ENCODE assay signal across 25 cellular contexts in the genomic region with DNA sequence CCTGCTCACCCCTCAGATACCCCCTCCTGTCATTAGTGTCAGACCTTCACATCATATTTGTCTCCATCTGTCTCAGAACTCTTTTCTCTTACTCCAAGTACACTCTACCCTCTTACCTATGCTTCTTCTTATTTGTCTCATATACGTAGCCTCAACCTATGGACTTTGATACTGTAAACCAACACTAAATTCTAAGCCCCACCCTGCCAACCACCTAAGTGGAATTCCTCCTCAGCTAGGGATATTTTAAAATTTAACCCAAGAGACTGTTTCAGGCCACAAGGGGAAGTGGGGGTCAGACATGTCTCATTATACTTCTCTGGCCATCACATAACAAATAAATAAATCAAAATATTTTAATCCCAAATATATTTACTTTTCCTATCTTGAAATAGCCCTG.
"Had no signal": no experiment of that assay in that cellular context is flagged by ENCODE, and none has a peak within 500 bp of the region (broad histone marks: within the 10 kb centered on the region; RNA-seq: fewer than 3 reads in every experiment).

No MANE protein-coding gene starts in this region.

- H3K36me3 Mint-ChIP-seq: activated CD4-positive, alpha-beta memory T cell treated with anti-CD3 and anti-CD28 coated beads for 36 hours; activated CD8-positive, alpha-beta memory T cell treated with anti-CD3 and anti-CD28 coated beads, Interleukin-2, amount 10 ng/mL, durations not matched to agents 7 days and 5 days; activated naive CD8-positive, alpha-beta T cell had no signal

- H3K4me1 ChIP-seq: adrenal gland, body of pancreas had no signal

- H3K27ac Mint-ChIP-seq: activated CD4-positive, alpha-beta memory T cell treated with anti-CD3 and anti-CD28 coated beads for 36 hours; activated CD4-positive, alpha-beta T cell treated with anti-CD3 and anti-CD28 coated beads for 36 hours; activated CD4-positive, alpha-beta T cell treated with anti-CD3 and anti-CD28 coated beads, Interleukin-2, amount 10 ng/mL, durations not matched to agents 24 days and 14 days; activated CD8-positive, alpha-beta memory T cell treated with anti-CD3 and anti-CD28 coated beads, Interleukin-2, amount 10 ng/mL, durations not matched to agents 7 days and 5 days; activated CD8-positive, alpha-beta T cell treated with anti-CD3 and anti-CD28 coated beads, Interleukin-2, amount 10 ng/mL, durations not matched to agents 7 days and 5 days; activated naive CD8-positive, alpha-beta T cell; activated T-helper 1 cell treated with anti-CD3 and anti-CD28 coated beads, Interleukin-12 subunit alpha, Interleukin-12 subunit beta, Interleukin-2, Interleukin-4 antibody, amounts not matched to agents 30 ng/mL and 10 ng/mL and 1 ng/mL, durations not matched to agents 14 hours and 24 hours and 36 hours had no signal

- H3K27ac ChIP-seq: adrenal gland, body of pancreas had no signal

- ATAC-seq: activated CD4-positive, alpha-beta T cell treated with anti-CD3 and anti-CD28 coated beads for 36 hours; activated CD8-positive, alpha-beta memory T cell treated with anti-CD3 and anti-CD28 coated beads, Interleukin-2, amount 10 ng/mL, durations not matched to agents 7 days and 5 days; activated CD8-positive, alpha-beta T cell treated with anti-CD3 and anti-CD28 coated beads, Interleukin-2, amount 10 ng/mL, durations not matched to agents 7 days and 5 days; body of pancreas; esophagus mucosa had no signal

- H3K4me3 ChIP-seq: adrenal gland, body of pancreas had no signal

- DNase-seq: activated CD4-positive, alpha-beta memory T cell treated with anti-CD3 and anti-CD28 coated beads for 36 hours; activated CD4-positive, alpha-beta T cell treated with anti-CD3 and anti-CD28 coated beads for 36 hours; activated CD4-positive, alpha-beta T cell treated with anti-CD3 and anti-CD28 coated beads, Interleukin-2, amount 10 ng/mL, durations not matched to agents 24 days and 14 days; activated CD4-positive, CD25-positive, alpha-beta regulatory T cell; activated CD4-positive, CD25-positive, alpha-beta regulatory T cell treated with anti-CD3 and anti-CD28 coated beads, Interleukin-2, amount 50 U/mL, for 72 hours; activated CD8-positive, alpha-beta memory T cell treated with anti-CD3 and anti-CD28 coated beads, Interleukin-2, amount 10 ng/mL, durations not matched to agents 7 days and 5 days; activated CD8-positive, alpha-beta memory T cell treated with anti-CD3 and anti-CD28 coated beads, Interleukin-2, amount 50 U/mL, for 4 hours; activated CD8-positive, alpha-beta T cell treated with anti-CD3 and anti-CD28 coated beads, Interleukin-2, amount 10 ng/mL, durations not matched to agents 7 days and 5 days; activated gamma-delta T cell treated with Interleukin-2 at 50 U/mL for 16 hours; activated naive CD4-positive, alpha-beta T cell treated with anti-CD3 and anti-CD28 coated beads, Interleukin-2, amount 50 U/mL, for 16 hours; activated naive CD4-positive, alpha-beta T cell treated with Interleukin-2 at 50 U/mL for 16 hours; activated T-cell treated with anti-CD3 and anti-CD28 coated beads, Interleukin-2, amount 50 U/mL, for 1 hour; activated T-cell treated with anti-CD3 and anti-CD28 coated beads, Interleukin-2, amount 50 U/mL, for 48 hours; adrenal gland; amygdala; aorta; body of pancreas; caudate nucleus; effector CD8-positive, alpha-beta T cell; foreskin fibroblast; head of caudate nucleus; T-helper 2 cell had no signal

- H3K36me3 ChIP-seq: adrenal gland had no signal

- H3K27me3 Mint-ChIP-seq: activated CD4-positive, alpha-beta memory T cell treated with anti-CD3 and anti-CD28 coated beads for 36 hours; activated CD4-positive, alpha-beta T cell treated with anti-CD3 and anti-CD28 coated beads for 36 hours; activated CD4-positive, alpha-beta T cell treated with anti-CD3 and anti-CD28 coated beads, Interleukin-2, amount 10 ng/mL, durations not matched to agents 24 days and 14 days; activated CD8-positive, alpha-beta memory T cell treated with anti-CD3 and anti-CD28 coated beads, Interleukin-2, amount 10 ng/mL, durations not matched to agents 7 days and 5 days; activated naive CD8-positive, alpha-beta T cell had no signal

- H3K4me1 Mint-ChIP-seq: activated CD4-positive, alpha-beta T cell treated with anti-CD3 and anti-CD28 coated beads for 36 hours; activated CD4-positive, alpha-beta T cell treated with anti-CD3 and anti-CD28 coated beads, Interleukin-2, amount 10 ng/mL, durations not matched to agents 24 days and 14 days; activated CD8-positive, alpha-beta memory T cell treated with anti-CD3 and anti-CD28 coated beads, Interleukin-2, amount 10 ng/mL, durations not matched to agents 7 days and 5 days had no signal

- H3K4me3 Mint-ChIP-seq: activated CD4-positive, alpha-beta memory T cell treated with anti-CD3 and anti-CD28 coated beads for 36 hours; activated CD4-positive, alpha-beta T cell treated with anti-CD3 and anti-CD28 coated beads for 36 hours; activated CD4-positive, alpha-beta T cell treated with anti-CD3 and anti-CD28 coated beads, Interleukin-2, amount 10 ng/mL, durations not matched to agents 24 days and 14 days; activated CD8-positive, alpha-beta memory T cell treated with anti-CD3 and anti-CD28 coated beads, Interleukin-2, amount 10 ng/mL, durations not matched to agents 7 days and 5 days; activated CD8-positive, alpha-beta T cell treated with anti-CD3 and anti-CD28 coated beads, Interleukin-2, amount 10 ng/mL, durations not matched to agents 7 days and 5 days; activated naive CD8-positive, alpha-beta T cell; activated T-helper 1 cell treated with anti-CD3 and anti-CD28 coated beads, Interleukin-12 subunit alpha, Interleukin-12 subunit beta, Interleukin-2, Interleukin-4 antibody, amounts not matched to agents 30 ng/mL and 10 ng/mL and 1 ng/mL, durations not matched to agents 14 hours and 24 hours and 36 hours had no signal

- H3K9me3 ChIP-seq: adrenal gland, body of pancreas had no signal

- H3K27me3 ChIP-seq: adrenal gland, body of pancreas had no signal
